ENCODE assay signal across 8 cellular contexts in genomic region chr14:57390806-57391562, GRCh38. TPM values are rescaled to one million over a fixed set of nuclear protein-coding genes. Genes with fewer than 3 reads are reported as not detected.
DNase-seq lines count a peak whose midpoint lies in the region; ATAC-seq and TF ChIP-seq lines count a peak whose summit lies in the region.

No MANE protein-coding gene starts in this region.

- H3K36me3 ChIP-seq in left lung: no peaks in the 10 kb centered on the region

- peaks cover 8 to 42% of the 10 kb centered on the region in 2 donors for H3K4me1 ChIP-seq in left lung

- no peaks in the 10 kb centered on the region for H3K27me3 ChIP-seq in left lung

- H3K27ac ChIP-seq in left lung: peak overlapping the region; percentile 81 to 83

- no peaks in the 10 kb centered on the region for H3K9me3 ChIP-seq in left lung

- TF ChIP-seq CTCF in left lung (IDR thresholded peaks at IDR 0.05): no peak

- intact Hi-C loops in left lung (cut with DNase I): no loop called here

- H3K4me3 ChIP-seq in left lung: peak overlapping the region; percentile 82 to 88

- ATAC-seq in GM21515 (IDR thresholded peaks at IDR 0.05; ENCODE audit: unreplicated experiment): peak; percentile 42
- peak; percentile 63 for ATAC-seq in left lung

- DNase-seq in ELF-1 (ENCODE audit: low read depth, low spot score): peak; percentile 62
- peak; percentile 52 for DNase-seq in HuH-7 (ENCODE audit: low spot score)
- peak; percentile 62 for DNase-seq in UCSD-AML1 (lab: John Stamatoyannopoulos, UW; ENCODE audit: unreplicated experiment)
- DNase-seq in cerebellum (ENCODE audit: low spot score): peak; percentile 26
- DNase-seq in left lung: peak; percentile 39 to 89
- DNase-seq in stimulated activated CD4-positive, alpha-beta T cell treated with anti-CD3 and anti-CD28 coated beads, Interleukin-4, amount 100 ng/mL, for 1 hour: peak; percentile 33
- no peak for DNase-seq in SKM-1 (lab: John Stamatoyannopoulos, UW; ENCODE audit: unreplicated experiment)

RNA-seq across cellular contexts. Expression of gene NAA30, which starts 0.6 kb away (rescaled TPM):
- total RNA-seq in cerebellum (38.8 TPM), left lung (10 to 100 TPM; 12.3 to 14.4 TPM)
